8 cellular contexts compared by ENCODE assay signal in the genomic region with DNA sequence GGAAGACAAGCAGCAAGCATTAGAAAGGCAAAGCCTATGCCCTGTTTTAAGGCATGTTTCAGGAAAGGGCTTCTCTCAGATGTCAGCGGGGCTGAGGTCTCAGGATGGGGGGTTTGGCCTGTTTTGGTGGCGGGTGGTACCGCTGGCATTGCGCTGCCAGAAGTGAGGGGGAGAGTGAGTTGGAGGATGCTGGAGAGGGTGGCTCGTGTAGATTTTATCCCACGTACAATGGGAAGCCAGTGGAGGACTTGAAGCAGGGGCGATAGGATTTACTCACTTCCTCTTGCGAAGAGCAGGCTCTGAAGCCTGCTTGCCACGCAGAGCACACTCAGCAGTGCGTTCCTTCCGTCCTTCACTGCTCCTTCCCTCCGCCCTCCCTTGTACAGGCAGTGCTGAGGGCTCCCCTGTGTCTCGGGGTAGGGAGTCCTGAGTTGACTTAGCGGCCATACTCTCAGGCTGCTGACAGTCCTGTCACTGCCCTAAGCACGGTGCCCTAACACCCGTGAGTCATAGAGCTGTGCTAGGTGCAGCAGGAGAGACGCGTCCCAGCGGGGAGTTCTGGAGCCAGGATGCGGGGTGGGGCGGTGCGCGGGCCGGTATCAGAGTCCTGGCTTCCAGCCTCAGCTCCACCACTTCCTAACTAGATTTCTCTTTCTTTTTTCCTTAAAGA.
A peak's percentile ranks its signal among the peaks of the same experiment; 100 is the strongest.
DNase-seq lines count a peak whose midpoint lies in the region; ATAC-seq and TF ChIP-seq lines count a peak whose summit lies in the region.

No MANE protein-coding gene starts in this region.

- no peaks in the 10 kb centered on the region for H3K36me3 ChIP-seq in fibroblast of lung (ENCODE audit: control insufficient read depth, insufficient read depth, low read length)

- H3K4me1 ChIP-seq in fibroblast of lung (ENCODE audit: control insufficient read depth, extremely low read depth, insufficient read depth, low read length) = peaks cover 7% of the 10 kb centered on the region

- peak overlapping the region in 1 of 4 experiments; percentile 12 for H3K4me3 ChIP-seq in fibroblast of lung (replicated peaks in 1 of 4; ENCODE audit: control extremely low read depth in 1 of 4, insufficient read depth in 1 of 4, low read depth in 3 of 4, low read length in 4 of 4)

- peak overlapping the region; percentile 53 for H3K27ac Mint-ChIP-seq in activated CD4-positive, alpha-beta memory T cell treated with anti-CD3 and anti-CD28 coated beads, Interleukin-2, amount 10 ng/mL, durations not matched to agents 7 days and 5 days
- H3K27ac Mint-ChIP-seq in natural killer cell = peak overlapping the region; percentile 81 to 88

- H3K4me2 ChIP-seq in fibroblast of lung (ENCODE audit: extremely low read depth, insufficient read depth, low read length) = no peak overlapping the region

- intact Hi-C loops in natural killer cell (cut with micrococcal nuclease) = loop anchor here (10.0 kb wide), 1 partner anchor 1365 kb away; no protein-coding TSS in a partner anchor

- no peaks in the 10 kb centered on the region for H4K20me1 ChIP-seq in fibroblast of lung (ENCODE audit: control insufficient read depth, extremely low read depth, insufficient read depth, low read length)

- no peaks in the 10 kb centered on the region for H3K79me2 ChIP-seq in fibroblast of lung (ENCODE audit: control insufficient read depth, insufficient read depth, low read length)

- H3K4me1 Mint-ChIP-seq in activated CD4-positive, alpha-beta memory T cell treated with anti-CD3 and anti-CD28 coated beads, Interleukin-2, amount 10 ng/mL, durations not matched to agents 7 days and 5 days = peaks cover 17% of the 10 kb centered on the region
- peaks cover 13 to 17% of the 10 kb centered on the region in 2 donors for H3K4me1 Mint-ChIP-seq in natural killer cell

- no peaks in the 10 kb centered on the region for H3K27me3 ChIP-seq in fibroblast of lung (ENCODE audit: control insufficient read depth, insufficient read depth, low read length)

- peak overlapping the region; percentile 33 for H3K4me3 Mint-ChIP-seq in activated CD4-positive, alpha-beta memory T cell treated with anti-CD3 and anti-CD28 coated beads, Interleukin-2, amount 10 ng/mL, durations not matched to agents 7 days and 5 days
- peak overlapping the region; percentile 78 for H3K4me3 Mint-ChIP-seq in natural killer cell

- CTCF ChIA-PET in GM10248 (lab: Yijun Ruan, JAX) = interaction anchor here (1.0 kb wide), 1 partner anchor 23 kb away, joined by 3 read pairs; no protein-coding TSS in a partner anchor
- CTCF ChIA-PET in activated CD4-positive, alpha-beta memory T cell treated with anti-CD3 and anti-CD28 coated beads, Interleukin-2, amount 10 ng/mL, durations not matched to agents 7 days and 5 days (lab: Charles Lee) = interaction anchor here (0.8 kb wide), 1 partner anchor 14 kb away, joined by 3 read pairs; no protein-coding TSS in a partner anchor

- no peaks in the 10 kb centered on the region for H3K27me3 Mint-ChIP-seq in activated CD4-positive, alpha-beta memory T cell treated with anti-CD3 and anti-CD28 coated beads, Interleukin-2, amount 10 ng/mL, durations not matched to agents 7 days and 5 days
- H3K27me3 Mint-ChIP-seq in natural killer cell (ENCODE audit: low read depth in 2 of 2) = no peaks in the 10 kb centered on the region

- no peaks in the 10 kb centered on the region for H3K9me3 ChIP-seq in fibroblast of lung (ENCODE audit: control insufficient read depth, insufficient read depth, low read depth, low read length)

- POLR2A ChIA-PET in GM10248 (lab: Yijun Ruan, JAX) = no interaction called here
- POLR2A ChIA-PET in activated CD4-positive, alpha-beta memory T cell treated with anti-CD3 and anti-CD28 coated beads, Interleukin-2, amount 10 ng/mL, durations not matched to agents 7 days and 5 days (lab: Charles Lee) = interaction anchor here (1.4 kb wide), 1 partner anchor 10 kb away, joined by 10 read pairs; no protein-coding TSS in a partner anchor

- peak; percentile 55 for DNase-seq in GM10248 (ENCODE audit: extremely low spot score)
- DNase-seq in activated CD4-positive, alpha-beta memory T cell treated with anti-CD3 and anti-CD28 coated beads, Interleukin-2, amount 10 ng/mL, durations not matched to agents 7 days and 5 days = peak; percentile 37
- DNase-seq in fibroblast of lung (ENCODE audit: low read depth in 2 of 2) = peak; percentile 50 to 74
- DNase-seq in natural killer cell = no peak
- no peak for DNase-seq in DMS114 treated with DMSO at 0.1 percent for 48 hours (lab: John Stamatoyannopoulos, UW; ENCODE audit: unreplicated experiment)

- H3K27ac ChIP-seq in fibroblast of lung (ENCODE audit: insufficient read depth, low read length) = no peak overlapping the region

- no peaks in the 10 kb centered on the region for H3K9me3 Mint-ChIP-seq in activated CD4-positive, alpha-beta memory T cell treated with anti-CD3 and anti-CD28 coated beads, Interleukin-2, amount 10 ng/mL, durations not matched to agents 7 days and 5 days
- no peaks in the 10 kb centered on the region for H3K9me3 Mint-ChIP-seq in natural killer cell

- H3K9ac ChIP-seq in fibroblast of lung (ENCODE audit: insufficient read depth, low read length) = no peak overlapping the region

- TF ChIP-seq CTCF in GM10248 (IDR thresholded peaks at IDR 0.05; ENCODE audit: control extremely low read depth, extremely low read depth, low read depth, missing control alignments) = no peak
- TF ChIP-seq CTCF in fibroblast of lung (conservative IDR thresholded peaks at IDR 0.05 in 1 of 2, IDR thresholded peaks at IDR 0.05 in 1 of 2; ENCODE audit: low read depth in 1 of 2, low read length in 2 of 2) = no peak
- TF ChIP-seq CTCF in natural killer cell (IDR thresholded peaks at IDR 0.05) = no peak

- ATAC-seq in HG03103 (IDR thresholded peaks at IDR 0.05; ENCODE audit: low read depth, unreplicated experiment) (peak; percentile 80), natural killer cell (peak; percentile 56 to 89 (median 86)), HG03025 (IDR thresholded peaks at IDR 0.05; ENCODE audit: low FRiP score, unreplicated experiment) (no peak), GM19328 (IDR thresholded peaks at IDR 0.05; ENCODE audit: unreplicated experiment) (no peak)

- H2AFZ ChIP-seq in fibroblast of lung (ENCODE audit: low read length) = no peak overlapping the region

- no peaks in the 10 kb centered on the region for H3K36me3 Mint-ChIP-seq in activated CD4-positive, alpha-beta memory T cell treated with anti-CD3 and anti-CD28 coated beads, Interleukin-2, amount 10 ng/mL, durations not matched to agents 7 days and 5 days (ENCODE audit: low read depth)
- no peaks in the 10 kb centered on the region for H3K36me3 Mint-ChIP-seq in natural killer cell

Comparison
In these comparisons a context has a peak if more than half of its experiments do, and no peak if none do; other contexts are left out.
1. DNase-seq: peak in GM10248 (single experiment), activated CD4-positive, alpha-beta memory T cell treated with anti-CD3 and anti-CD28 coated beads, Interleukin-2, amount 10 ng/mL, durations not matched to agents 7 days and 5 days (single experiment) and fibroblast of lung (2 of 2); none in natural killer cell (single experiment) and DMS114 treated with DMSO at 0.1 percent for 48 hours (single experiment).
2. ATAC-seq: peak in HG03103 (single experiment) and natural killer cell (3 of 3); none in HG03025 (single experiment) and GM19328 (single experiment).